Comparison of ENCODE assay signal across 12 cellular contexts in genomic region chr2:175152242-175152641, GRCh38.
DNase-seq lines count a peak whose midpoint lies in the region; ATAC-seq and TF ChIP-seq lines count a peak whose summit lies in the region.
"Had no signal": no experiment of that assay in that cellular context is flagged by ENCODE, and none has a peak within 500 bp of the region (broad histone marks: within the 10 kb centered on the region; RNA-seq: fewer than 3 reads in every experiment).

No MANE protein-coding gene starts in this region.

- no peak for DNase-seq in central memory CD8-positive, alpha-beta T cell (ENCODE audit: low spot score in 2 of 2)
- DNase-seq in stimulated activated CD4-positive, alpha-beta T cell treated with anti-CD3 and anti-CD28 coated beads, Interleukin-4, amount 100 ng/mL, for 1 hour, result no peak
- DNase-seq in NCI-H2107 (lab: John Stamatoyannopoulos, UW) (no peak), NCI-H446 (lab: John Stamatoyannopoulos, UW) (no peak), brain microvascular endothelial cell (no peak)
- DNase-seq: activated CD4-positive, alpha-beta T cell treated with anti-CD3 and anti-CD28 coated beads, Interleukin-2, amount 50 U/mL, for 48 hours; NCI-H345 had no signal

- H3K27ac ChIP-seq in brain microvascular endothelial cell, result no peak overlapping the region
- H3K27ac ChIP-seq: neutrophil had no signal

- H3K27me3 ChIP-seq in brain microvascular endothelial cell (replicated peaks), result no peaks in the 10 kb centered on the region
- H3K27me3 ChIP-seq: neutrophil had no signal

- H3K27ac Mint-ChIP-seq in central memory CD8-positive, alpha-beta T cell (ENCODE audit: low read depth), result no peak overlapping the region
- H3K27ac Mint-ChIP-seq: brain had no signal

- in situ Hi-C loops in brain microvascular endothelial cell (cut with HindIII; ENCODE audit: low pct_ligation_motif_present, low sequenced_read_pairs), result no loop called here

- no peaks in the 10 kb centered on the region for H3K9me3 Mint-ChIP-seq in central memory CD8-positive, alpha-beta T cell
- H3K9me3 Mint-ChIP-seq: brain had no signal

- no peak overlapping the region for H3K4me3 ChIP-seq in brain microvascular endothelial cell (ENCODE audit: low read depth, low read length)

- TF ChIP-seq CTCF in brain microvascular endothelial cell (IDR thresholded peaks at IDR 0.05; ENCODE audit: low read depth, low read length, missing control alignments), result no peak

- H3K36me3 Mint-ChIP-seq in central memory CD8-positive, alpha-beta T cell (ENCODE audit: insufficient read depth), result peaks cover 15% of the 10 kb centered on the region

- ATAC-seq in GM18907 (IDR thresholded peaks at IDR 0.05; ENCODE audit: unreplicated experiment), result peak; percentile 77
- ATAC-seq in GM21526 (IDR thresholded peaks at IDR 0.05; ENCODE audit: low FRiP score, unreplicated experiment), result peak; percentile 78
- ATAC-seq in HG03103 (IDR thresholded peaks at IDR 0.05; ENCODE audit: low read depth, unreplicated experiment), result peak; percentile 63
- ATAC-seq in central memory CD8-positive, alpha-beta T cell (replicated peaks; ENCODE audit: extremely low read depth, poor library complexity, severe bottlenecking), result peak; percentile 28

- H3K4me3 Mint-ChIP-seq in central memory CD8-positive, alpha-beta T cell, result no peak overlapping the region
- H3K4me3 Mint-ChIP-seq: brain had no signal

- peaks cover 58% of the 10 kb centered on the region for H3K4me1 Mint-ChIP-seq in central memory CD8-positive, alpha-beta T cell

- H3K36me3 ChIP-seq in brain microvascular endothelial cell (replicated peaks), result peaks cover 3% of the 10 kb centered on the region

- no peaks in the 10 kb centered on the region for H3K27me3 Mint-ChIP-seq in central memory CD8-positive, alpha-beta T cell
- H3K27me3 Mint-ChIP-seq: brain had no signal

Comparison
In these comparisons a context has a peak if more than half of its experiments do, and no peak if none do; other contexts are left out.
1. ATAC-seq: peak in every context shown above with its lines; median percentile 78 in GM21526; 77 in GM18907; 63 in HG03103; 28 in central memory CD8-positive, alpha-beta T cell.